12 cellular contexts compared by ENCODE assay signal in the genomic region with DNA sequence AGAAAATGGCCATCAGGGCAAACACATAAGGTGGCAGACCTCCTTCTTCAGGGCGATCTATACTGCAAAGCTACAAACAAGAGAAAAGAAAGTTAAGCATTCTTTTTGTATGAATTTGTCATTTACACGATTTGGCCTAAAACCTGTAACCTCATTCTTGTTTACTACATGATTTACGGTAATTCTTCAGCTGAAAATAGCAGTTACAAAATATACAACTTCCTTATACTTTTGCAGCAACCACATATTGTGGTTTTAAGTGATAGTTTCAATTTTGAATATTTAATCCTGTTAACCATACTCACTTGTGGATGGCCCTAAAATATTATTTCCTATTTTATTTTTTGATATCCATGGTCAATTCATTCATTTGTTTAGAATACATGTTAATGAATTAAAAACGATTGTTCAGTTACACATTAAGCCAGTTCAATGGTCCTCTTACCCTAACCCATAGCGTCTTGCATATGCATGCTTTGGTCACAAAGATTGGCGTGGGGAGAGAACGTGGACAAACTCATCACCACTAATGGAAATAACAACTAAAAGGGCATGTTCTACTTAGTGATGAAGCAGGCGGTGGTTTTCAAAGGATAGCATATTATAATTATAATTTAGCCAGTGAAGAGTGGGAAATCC. TPM values are rescaled to one million over a fixed set of nuclear protein-coding genes. Genes with fewer than 3 reads are reported as not detected.
DNase-seq lines count a peak whose midpoint lies in the region; ATAC-seq, FAIRE-seq and TF ChIP-seq lines count a peak whose summit lies in the region.
"Had no signal": no experiment of that assay in that cellular context is flagged by ENCODE, and none has a peak within 500 bp of the region (broad histone marks: within the 10 kb centered on the region; RNA-seq: fewer than 3 reads in every experiment).

No MANE protein-coding gene starts in this region.

- H3K9me3 ChIP-seq in BLaER1 (no peaks in the 10 kb centered on the region), GM12878 (replicated peaks; ENCODE audit: control insufficient read depth, insufficient read depth, low read length) (no peaks in the 10 kb centered on the region), hepatocyte (ENCODE audit: low read depth) (no peaks in the 10 kb centered on the region), left lung (no peaks in the 10 kb centered on the region), thyroid gland (no peaks in the 10 kb centered on the region)
- H3K9me3 ChIP-seq: BE2C had no signal

- WGBS in GM12878 (ENCODE audit: insufficient coverage, insufficient replicate concordance, low lambda C conversion rate, missing lambda C conversion rate): 20% methylated on average over 8 of the region's 8 CpGs
- WGBS in hepatocyte (ENCODE audit: low lambda C conversion rate, missing lambda C conversion rate): 96% methylated on average over 8 of the region's 8 CpGs
- WGBS in thyroid gland, 2 donors: 87 to 90% methylated on average over 8 of the region's 8 CpGs

- H3K4me3 ChIP-seq in BLaER1: no peak overlapping the region
- H3K4me3 ChIP-seq in GM12878: peak overlapping the region; percentile 66; the same call in 1 of the 2 replicates
- H3K4me3 ChIP-seq in hepatocyte: no peak overlapping the region
- H3K4me3 ChIP-seq in left lung: peak overlapping the region in 1 of 2 donors; percentile 24
- H3K4me3 ChIP-seq in thyroid gland (replicated peaks in 1 of 3): no peak overlapping the region

- H3K27me3 ChIP-seq in BLaER1: no peaks in the 10 kb centered on the region
- no peaks in the 10 kb centered on the region for H3K27me3 ChIP-seq in GM12878 (replicated peaks in 1 of 2; ENCODE audit: control insufficient read depth in 2 of 2, insufficient read depth in 2 of 2, low read length in 1 of 2)
- H3K27me3 ChIP-seq in hepatocyte: no peaks in the 10 kb centered on the region
- no peaks in the 10 kb centered on the region for H3K27me3 ChIP-seq in left lung
- H3K27me3 ChIP-seq in thyroid gland: no peaks in the 10 kb centered on the region
- H3K27me3 ChIP-seq: BE2C had no signal

- SMC1A ChIA-PET in GM12878 (lab: Charles Lee; ENCODE audit: uncharacterized antibody, unreplicated experiment): interaction anchor here (0.9 to 7.0 kb wide), 4 partner anchors 9 to 12 kb away, joined by 3 to 51 read pairs (median 4); no protein-coding TSS in a partner anchor

- BruUV-seq in GM12878 (replicated peaks; lab: Mats Ljungman, UMichigan): no TSS peak

- TF ChIP-seq EP300 in GM12878 (IDR thresholded peaks at IDR 0.05; ENCODE audit: borderline replicate concordance in 1 of 2, control insufficient read depth in 1 of 2, low read depth in 2 of 2, low read length in 2 of 2): peak in 1 of 2 experiments; percentile 16; a peak in 1 of 4 replicates

- no peak overlapping the region for H3K9ac ChIP-seq in BLaER1
- no peak overlapping the region for H3K9ac ChIP-seq in GM12878 (ENCODE audit: control insufficient read depth, insufficient read depth, low read length)

- POLR2A ChIA-PET in GM12878 (lab: Charles Lee): interaction anchor here (0.9 to 5.3 kb wide), 2 partner anchors 12 to 68 kb away, joined by 3 to 30 read pairs; no protein-coding TSS in a partner anchor

- CTCF ChIA-PET in GM12878 (lab: Yijun Ruan, JAX): interaction anchor here (1.4 kb wide), 1 partner anchor 12 kb away, joined by 3 read pairs; no protein-coding TSS in a partner anchor

- no peak for TF ChIP-seq CTCF in GM12878 (IDR thresholded peaks at IDR 0.05 in 2 of 3, conservative IDR thresholded peaks at IDR 0.05 in 1 of 3; ENCODE audit: control insufficient read depth in 2 of 3, extremely low read depth in 1 of 3, insufficient read depth in 1 of 3, low read depth in 3 of 3, low read length in 3 of 3)
- no peak for TF ChIP-seq CTCF in hepatocyte (IDR thresholded peaks at IDR 0.05; ENCODE audit: poor library complexity)
- no peak for TF ChIP-seq CTCF in left lung (IDR thresholded peaks at IDR 0.05)
- TF ChIP-seq CTCF in thyroid gland (IDR thresholded peaks at IDR 0.05): no peak

- H3K4me2 ChIP-seq in BLaER1 (peak overlapping the region; percentile 68), GM12878 (ENCODE audit: control insufficient read depth, insufficient read depth) (peak overlapping the region; percentile 72), hepatocyte (no peak overlapping the region)

- H4K20me1 ChIP-seq in BLaER1 (no peaks in the 10 kb centered on the region), GM12878 (ENCODE audit: control insufficient read depth, insufficient read depth) (no peaks in the 10 kb centered on the region), hepatocyte (ENCODE audit: insufficient read depth, poor library complexity, severe bottlenecking) (no peaks in the 10 kb centered on the region)

- RAD21 ChIA-PET in GM12878 (lab: Charles Lee; ENCODE audit: unreplicated experiment): interaction anchor here (0.7 to 1.7 kb wide), 2 partner anchors 13 to 137 kb away, joined by 3 to 4 read pairs; no protein-coding TSS in a partner anchor

- H3K4me1 ChIP-seq in BLaER1: peaks cover 18% of the 10 kb centered on the region
- H3K4me1 ChIP-seq in GM12878 (ENCODE audit: control insufficient read depth, insufficient read depth, low read length): peaks cover 50% of the 10 kb centered on the region
- no peaks in the 10 kb centered on the region for H3K4me1 ChIP-seq in hepatocyte (ENCODE audit: insufficient read depth)
- H3K4me1 ChIP-seq in left lung: peaks cover 0 to 45% of the 10 kb centered on the region in 2 donors
- H3K4me1 ChIP-seq in thyroid gland: no peaks in the 10 kb centered on the region
- H3K4me1 ChIP-seq: BE2C had no signal

- H3K9me2 ChIP-seq in hepatocyte (replicated peaks; ENCODE audit: insufficient read depth): no peaks in the 10 kb centered on the region

- DNase-seq in Kasumi-1 (lab: John Stamatoyannopoulos, UW): peak; percentile 58 to 65
- DNase-seq in GM12878 (ENCODE audit: low read depth, low spot score): no peak
- DNase-seq in hepatocyte (ENCODE audit: low spot score): no peak
- no peak for DNase-seq in left lung
- DNase-seq in thyroid gland: no peak
- DNase-seq: activated effector memory CD4-positive, alpha-beta T cell treated with Interleukin-2 at 50 U/mL for 16 hours; BE2C; NCI-H524; nucleus accumbens had no signal

- TF ChIP-seq POLR2A in GM12878 (IDR thresholded peaks at IDR 0.05; ENCODE audit: low read depth, low read length) (no peak), thyroid gland (IDR thresholded peaks at IDR 0.05) (no peak)

- H3K27ac ChIP-seq in BLaER1: no peak overlapping the region
- peak overlapping the region; percentile 62 for H3K27ac ChIP-seq in GM12878 (ENCODE audit: control insufficient read depth, insufficient read depth)
- no peak overlapping the region for H3K27ac ChIP-seq in hepatocyte
- peak overlapping the region in 1 of 2 donors; percentile 64 for H3K27ac ChIP-seq in left lung
- H3K27ac ChIP-seq in thyroid gland: no peak overlapping the region

- ATAC-seq in GM18909 (IDR thresholded peaks at IDR 0.05; ENCODE audit: poor library complexity, unreplicated experiment): peak; percentile 46
- peak; percentile 46 for ATAC-seq in GM12878
- ATAC-seq in left lung: no peak
- no peak for ATAC-seq in HG02642 (IDR thresholded peaks at IDR 0.05; ENCODE audit: poor library complexity, unreplicated experiment)

- H3K79me2 ChIP-seq in GM12878 (ENCODE audit: control insufficient read depth, insufficient read depth, low read length) (peaks cover 6% of the 10 kb centered on the region), hepatocyte (no peaks in the 10 kb centered on the region)

- intact Hi-C loops in GM12878 (cut with micrococcal nuclease; ENCODE audit: unreplicated experiment) (loop anchor here (2.0 kb wide), 1 partner anchor 15 kb away; no protein-coding TSS in a partner anchor), left lung (cut with DNase I) (no loop called here), thyroid gland (cut with DNase I) (no loop called here)

- no peak for TF ChIP-seq RAD21 in GM12878 (IDR thresholded peaks at IDR 0.05; ENCODE audit: insufficient read depth, low read depth, low read length)

- peaks cover 82% of the 10 kb centered on the region for H3K36me3 ChIP-seq in BLaER1
- peaks cover 0 to 37% of the 10 kb centered on the region in 2 experiments; a peak in 2 of 4 replicates for H3K36me3 ChIP-seq in GM12878 (ENCODE audit: control insufficient read depth in 2 of 2, insufficient read depth in 2 of 2, low read length in 1 of 2)
- H3K36me3 ChIP-seq in hepatocyte (replicated peaks; ENCODE audit: insufficient read depth, low read depth): peaks cover 4% of the 10 kb centered on the region
- H3K36me3 ChIP-seq in left lung: peaks cover 0 to 95% of the 10 kb centered on the region in 2 donors
- H3K36me3 ChIP-seq in thyroid gland: peaks cover 71 to 76% of the 10 kb centered on the region in 2 donors

- in situ Hi-C loops in GM12878 (cut with MboI): no loop called here

- FAIRE-seq in GM12878 (lab: Jason Lieb, UNC): no peak

- no peak overlapping the region for H2AFZ ChIP-seq in GM12878 (ENCODE audit: control insufficient read depth, low read depth, low read length)
- no peak overlapping the region for H2AFZ ChIP-seq in hepatocyte

RNA-seq across cellular contexts. Expression of gene TUT7, which starts 16.6 kb away (rescaled TPM):
- total RNA-seq in GM12878 (2013; cell fraction: nucleolus; rRNA removed): 214 and 227 TPM in 2 replicates
- total RNA-seq in GM12878 (2014; rRNA removed) (28.1 and 33.2 TPM in 2 replicates), GM12878 (2014; rRNA removed; fragmentation: Illumina TruSeq; extraction: Trizol) (49.8 and 50.4 TPM in 2 replicates), GM12878 (2021) (26.4 and 28.8 TPM in 2 replicates), hepatocyte (32.1 and 33.1 TPM in 2 replicates), left lung (10 to 100 TPM; 25.0 to 37.2 TPM), thyroid gland (10 to 100 TPM; 32.0 to 40.6 (median 33.7) TPM)
- polyA plus RNA-seq in GM12878 (2011; ENCODE audit: low read depth): 11.7 TPM
- polyA plus RNA-seq in GM12878 (2011; rRNA removed) (38.9 and 60.3 TPM in 2 replicates), GM12878 (2014; fragmentation: Illumina TruSeq; extraction: Trizol) (43.3 and 50.7 TPM in 2 replicates), GM12878 (2014; fragmentation: Nextera tagmentation; extraction: Ambion mirVana) (10 to 100 TPM in 1 of 2 experiments, 1 to 10 TPM in 1; 10.0 to 10.3 TPM), GM12878 (2014; rRNA removed) (16.1 and 22.4 TPM in 2 replicates), GM12878 (2016; fragmentation: Nextera tagmentation; extraction: Ambion mirVana) (10 to 100 TPM; 31.9 to 32.8 TPM), hepatocyte (21.5 and 25.1 TPM in 2 replicates)
- polyA plus RNA-seq in GM12878 (2011; cell fraction: cytosol; rRNA removed): 15.0 and 19.8 TPM in 2 replicates
- polyA plus RNA-seq in GM12878 (2011; cell fraction: nucleus; rRNA removed): 40.9 and 49.0 TPM in 2 replicates
- 19.8 and 29.9 TPM in 2 replicates for polyA plus RNA-seq in GM12878 (2012)
- 50.4 and 80.2 TPM in 2 replicates for polyA minus RNA-seq in GM12878 (2011; rRNA and poly(A)+ RNA removed)
- polyA minus RNA-seq in GM12878 (2011; cell fraction: cytosol; rRNA and poly(A)+ RNA removed): 15.5 and 24.2 TPM in 2 replicates
- 82.0 and 109 TPM in 2 replicates for polyA minus RNA-seq in GM12878 (2011; cell fraction: nucleus; rRNA and poly(A)+ RNA removed)

RNA-seq across cellular contexts. Expression of gene ISCA1, which starts 55.2 kb away (rescaled TPM):
- total RNA-seq in GM12878 (2013; cell fraction: nucleolus; rRNA removed): 16.2 and 16.5 TPM in 2 replicates
- total RNA-seq in GM12878 (2014; rRNA removed) (23.8 and 25.4 TPM in 2 replicates), GM12878 (2014; rRNA removed; fragmentation: Illumina TruSeq; extraction: Trizol) (24.5 and 25.4 TPM in 2 replicates), GM12878 (2021) (14.7 and 16.9 TPM in 2 replicates), hepatocyte (50.6 and 57.1 TPM in 2 replicates), left lung (10 to 100 TPM; 24.1 to 25.2 TPM), thyroid gland (10 to 100 TPM; 47.9 to 79.1 (median 63.8) TPM)
- polyA plus RNA-seq in GM12878 (2011; ENCODE audit: low read depth): 9.7 TPM
- polyA plus RNA-seq in GM12878 (2011; rRNA removed) (25.6 and 35.4 TPM in 2 replicates), GM12878 (2014; fragmentation: Illumina TruSeq; extraction: Trizol) (25.4 and 29.3 TPM in 2 replicates), GM12878 (2014; fragmentation: Nextera tagmentation; extraction: Ambion mirVana) (10 to 100 TPM in 1 of 2 experiments, 1 to 10 TPM in 1; 8.9 to 10.9 TPM), GM12878 (2014; rRNA removed) (17.6 and 21.3 TPM in 2 replicates), GM12878 (2016; fragmentation: Nextera tagmentation; extraction: Ambion mirVana) (10 to 100 TPM; 32.9 to 36.0 TPM), hepatocyte (34.2 and 38.5 TPM in 2 replicates)
- 9.1 and 9.5 TPM in 2 replicates for polyA plus RNA-seq in GM12878 (2011; cell fraction: cytosol; rRNA removed)
- 6.2 and 6.5 TPM in 2 replicates for polyA plus RNA-seq in GM12878 (2011; cell fraction: nucleus; rRNA removed)
- polyA plus RNA-seq in GM12878 (2012): 18.0 and 19.4 TPM in 2 replicates
- 10.3 and 10.4 TPM in 2 replicates for polyA minus RNA-seq in GM12878 (2011; rRNA and poly(A)+ RNA removed)
- 3.2 and 3.6 TPM in 2 replicates for polyA minus RNA-seq in GM12878 (2011; cell fraction: cytosol; rRNA and poly(A)+ RNA removed)
- 4.1 and 9.4 TPM in 2 replicates for polyA minus RNA-seq in GM12878 (2011; cell fraction: nucleus; rRNA and poly(A)+ RNA removed)

Comparison
In these comparisons a context has a peak if more than half of its experiments do, and no peak if none do; other contexts are left out.
1. ATAC-seq: peak in GM18909 (single experiment) and GM12878 (single experiment); none in left lung (single experiment) and HG02642 (single experiment).
2. DNase-seq: peak in Kasumi-1 (2 of 2); none in GM12878 (single experiment), hepatocyte (single experiment), left lung (0 of 2) and thyroid gland (0 of 2).